Comparison of ENCODE assay signal across 8 cellular contexts in the genomic region with DNA sequence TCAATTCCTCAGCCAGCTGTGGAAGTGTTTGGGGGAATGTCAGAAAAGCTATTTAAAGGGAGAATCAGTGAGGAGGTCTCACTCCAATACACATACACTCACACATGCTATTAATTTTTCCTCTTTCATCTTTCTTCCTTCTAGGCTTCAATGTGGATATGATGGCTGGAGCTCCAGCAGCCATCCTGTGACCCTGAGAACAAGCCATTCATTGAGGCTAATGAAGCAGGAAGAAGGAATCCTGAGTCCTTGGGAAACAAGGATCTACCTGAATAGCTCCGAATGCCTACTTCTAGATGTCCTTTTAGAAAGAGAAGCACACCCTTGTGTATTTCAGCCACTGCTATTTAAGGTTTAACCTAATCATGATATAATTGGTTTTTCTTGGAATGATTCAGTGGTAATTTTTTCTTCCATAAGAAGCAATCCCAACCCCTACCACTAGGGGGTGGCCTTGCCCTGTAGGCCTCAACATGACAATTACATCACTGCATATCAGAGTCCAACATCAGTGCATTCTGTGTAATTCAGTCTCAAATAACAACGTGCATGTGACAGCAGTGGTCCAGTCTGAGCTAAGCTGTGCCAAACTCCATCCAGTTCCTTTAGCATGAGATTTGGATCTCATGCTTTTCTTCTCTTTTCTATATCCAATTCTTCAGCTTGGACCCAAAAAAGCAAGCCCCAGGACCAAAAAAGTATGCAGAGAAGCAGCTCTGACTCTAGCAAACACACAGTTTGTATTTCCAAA.
DNase-seq lines count a peak whose midpoint lies in the region; ATAC-seq, FAIRE-seq and TF ChIP-seq lines count a peak whose summit lies in the region.

No MANE protein-coding gene starts in this region.

- no peak overlapping the region for H3K4me3 ChIP-seq in RWPE2 (ENCODE audit: severe bottlenecking)

- no peaks in the 10 kb centered on the region for H3K27me3 ChIP-seq in RWPE2 (ENCODE audit: insufficient read depth, poor library complexity, severe bottlenecking)

- no peak overlapping the region for H3K27ac ChIP-seq in RWPE2 (ENCODE audit: poor library complexity, severe bottlenecking)

- no peaks in the 10 kb centered on the region for H3K4me1 ChIP-seq in RWPE2 (ENCODE audit: insufficient read depth, poor library complexity, severe bottlenecking)

- peak; percentile 91 for TF ChIP-seq CTCF in RWPE2 (IDR thresholded peaks at IDR 0.05; ENCODE audit: poor library complexity, severe bottlenecking)

- H3K36me3 ChIP-seq in RWPE2 (ENCODE audit: low read depth): no peaks in the 10 kb centered on the region

- ATAC-seq in GM19467 (IDR thresholded peaks at IDR 0.05; ENCODE audit: unreplicated experiment) (peak; percentile 35), RWPE2 (ENCODE audit: low read depth) (0 out of 3 replicates have a peak, but pooled peaks have one; percentile 10)

- peak; percentile 13 for DNase-seq in COR-L47 (lab: John Stamatoyannopoulos, UW)
- DNase-seq in HuH-7 (ENCODE audit: low spot score): peak; percentile 12
- no peak for DNase-seq in RWPE2 (ENCODE audit: low spot score)
- peak; percentile 84 for DNase-seq in activated effector memory CD4-positive, alpha-beta T cell treated with anti-CD3 and anti-CD28 coated beads, Interleukin-2, amount 50 U/mL, for 16 hours
- peak; percentile 26 to 34 for DNase-seq in frontal cortex (ENCODE audit: low spot score in 2 of 2)
- DNase-seq in pons (ENCODE audit: low spot score): peak; percentile 97
- DNase-seq in urothelium cell line (ENCODE audit: low spot score): peak; percentile 64

- FAIRE-seq in frontal cortex (lab: Jason Lieb, UNC): peak; percentile 30
- peak; percentile 79 for FAIRE-seq in urothelium cell line (lab: Jason Lieb, UNC)

- no peaks in the 10 kb centered on the region for H3K9me3 ChIP-seq in RWPE2 (ENCODE audit: severe bottlenecking)
